ENCODE assay signal across 9 cellular contexts in the genomic region with DNA sequence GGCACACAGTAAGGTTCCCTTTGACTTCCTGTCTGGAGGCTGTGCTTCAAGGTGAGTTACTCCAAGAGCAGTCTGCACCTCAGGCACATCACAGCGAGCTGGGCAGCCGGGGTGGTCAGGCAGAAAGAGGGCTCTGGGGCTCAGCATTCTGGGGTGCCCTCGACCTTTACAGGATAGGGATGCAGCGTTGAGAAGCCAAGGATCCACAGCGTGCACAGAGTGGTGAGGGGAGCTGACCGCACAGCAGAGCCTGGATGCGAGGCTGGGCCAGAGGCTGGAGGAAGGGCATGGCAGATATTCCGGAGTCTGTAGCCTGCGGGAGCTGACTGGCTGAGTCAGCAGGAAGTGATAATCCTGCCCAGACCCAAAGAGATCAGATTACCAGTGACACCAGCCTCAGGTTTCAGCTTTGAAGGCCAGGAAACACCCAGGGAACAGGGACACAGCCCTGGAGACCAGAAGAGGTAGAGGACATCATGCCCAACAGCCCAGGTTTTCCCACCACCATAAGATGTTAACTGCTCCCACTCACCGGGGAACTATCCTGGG. TPM values are rescaled to one million over a fixed set of nuclear protein-coding genes. Genes with fewer than 3 reads are reported as not detected.
DNase-seq lines count a peak whose midpoint lies in the region; ATAC-seq and TF ChIP-seq lines count a peak whose summit lies in the region.
"Had no signal": no experiment of that assay in that cellular context is flagged by ENCODE, and none has a peak within 500 bp of the region (broad histone marks: within the 10 kb centered on the region; RNA-seq: fewer than 3 reads in every experiment).

No MANE protein-coding gene starts in this region.

- H3K36me3 ChIP-seq in mucosa of descending colon (ENCODE audit: low read depth) = no peaks in the 10 kb centered on the region
- H3K36me3 ChIP-seq in Karpas-422 (ENCODE audit: insufficient read depth, low read length) = no peaks in the 10 kb centered on the region

- H3K4me3 ChIP-seq in mucosa of descending colon (no peak overlapping the region), Karpas-422 (ENCODE audit: low read length) (no peak overlapping the region)

- no peaks in the 10 kb centered on the region for H3K9me3 ChIP-seq in mucosa of descending colon
- H3K9me3 ChIP-seq in Karpas-422 (ENCODE audit: low read length) = no peaks in the 10 kb centered on the region

- no peak overlapping the region for H3K27ac Mint-ChIP-seq in immature natural killer cell
- H3K27ac Mint-ChIP-seq: activated naive CD8-positive, alpha-beta T cell treated with anti-CD3 and anti-CD28 coated beads, Interleukin-2, amount 10 ng/mL, durations not matched to agents 7 days and 5 days had no signal

- no peaks in the 10 kb centered on the region for H3K9me2 ChIP-seq in Karpas-422 (replicated peaks; ENCODE audit: insufficient read depth, low read length)

- H3K9me3 Mint-ChIP-seq in immature natural killer cell = peaks cover 0 to 1% (median 0%) of the 10 kb centered on the region in 6 donors
- H3K9me3 Mint-ChIP-seq: activated naive CD8-positive, alpha-beta T cell treated with anti-CD3 and anti-CD28 coated beads, Interleukin-2, amount 10 ng/mL, durations not matched to agents 7 days and 5 days had no signal

- DNase-seq in DMS153 (lab: John Stamatoyannopoulos, UW) = peak; percentile 86
- DNase-seq in NCI-H510A (lab: John Stamatoyannopoulos, UW) = peak; percentile 62
- DNase-seq in ecto neural progenitor cell (ENCODE audit: low spot score) = peak; percentile 68
- no peak for DNase-seq in mucosa of descending colon
- no peak for DNase-seq in immature natural killer cell
- no peak for DNase-seq in Karpas-422
- DNase-seq in activated gamma-delta T cell (lab: John Stamatoyannopoulos, UW) = no peak
- DNase-seq: activated naive CD8-positive, alpha-beta T cell treated with anti-CD3 and anti-CD28 coated beads, Interleukin-2, amount 10 ng/mL, durations not matched to agents 7 days and 5 days had no signal

- H3K27me3 Mint-ChIP-seq in immature natural killer cell (ENCODE audit: low read depth in 3 of 3) = peaks cover 0 to 6% (median 4%) of the 10 kb centered on the region in 3 donors

- H3K4me2 ChIP-seq in Karpas-422 (ENCODE audit: low read depth, low read length, poor library complexity, severe bottlenecking) = no peak overlapping the region

- H3K27ac ChIP-seq in Karpas-422 (ENCODE audit: low read length) = no peak overlapping the region

- H3K4me1 Mint-ChIP-seq in immature natural killer cell = no peaks in the 10 kb centered on the region
- H3K4me1 Mint-ChIP-seq: activated naive CD8-positive, alpha-beta T cell treated with anti-CD3 and anti-CD28 coated beads, Interleukin-2, amount 10 ng/mL, durations not matched to agents 7 days and 5 days had no signal

- no peaks in the 10 kb centered on the region for H3K27me3 ChIP-seq in Karpas-422 (ENCODE audit: low read length)

- no peaks in the 10 kb centered on the region for H3K36me3 Mint-ChIP-seq in immature natural killer cell
- H3K36me3 Mint-ChIP-seq: activated naive CD8-positive, alpha-beta T cell treated with anti-CD3 and anti-CD28 coated beads, Interleukin-2, amount 10 ng/mL, durations not matched to agents 7 days and 5 days had no signal

- no peak overlapping the region for H3K9ac ChIP-seq in Karpas-422 (ENCODE audit: low read length)

- no peak overlapping the region for H2AFZ ChIP-seq in Karpas-422 (ENCODE audit: low read length)

- intact Hi-C loops in mucosa of descending colon (cut with DNase I, micrococcal nuclease) = no loop called here

- ATAC-seq in mucosa of descending colon = peak; percentile 42
- ATAC-seq in HG03571 (IDR thresholded peaks at IDR 0.05; ENCODE audit: unreplicated experiment) = no peak

- no peak overlapping the region for H3K4me3 Mint-ChIP-seq in immature natural killer cell
- H3K4me3 Mint-ChIP-seq: activated naive CD8-positive, alpha-beta T cell treated with anti-CD3 and anti-CD28 coated beads, Interleukin-2, amount 10 ng/mL, durations not matched to agents 7 days and 5 days had no signal

- H3K79me2 ChIP-seq in Karpas-422 (ENCODE audit: low read length) = no peaks in the 10 kb centered on the region

- H3K4me1 ChIP-seq in mucosa of descending colon (ENCODE audit: low read depth) (no peaks in the 10 kb centered on the region), Karpas-422 (ENCODE audit: low read length) (no peaks in the 10 kb centered on the region)

- no peaks in the 10 kb centered on the region for H4K20me1 ChIP-seq in Karpas-422 (ENCODE audit: insufficient read depth, low read depth, low read length)

- TF ChIP-seq CTCF in mucosa of descending colon (IDR thresholded peaks at IDR 0.05) = no peak

RNA-seq across cellular contexts. Expression of a gene that starts 38.4 kb away (rescaled TPM):
- total RNA-seq in mucosa of descending colon = 100 to 1,000 TPM in 1 of 3 donors, 10 to 100 TPM in 1, 1 to 10 TPM in 1; 8.9 to 193 (median 16.5) TPM
- not detected for polyA plus RNA-seq in immature natural killer cell
- total RNA-seq in Karpas-422 (2014; rRNA removed; shearing (Covaris generic); ENCODE audit: low replicate concordance) = not detected in 2 replicates
- total RNA-seq: activated naive CD8-positive, alpha-beta T cell treated with anti-CD3 and anti-CD28 coated beads, Interleukin-2, amount 10 ng/mL, durations not matched to agents 7 days and 5 days had no signal

Comparison
In these comparisons a context has a peak if more than half of its experiments do, and no peak if none do; other contexts are left out.
1. DNase-seq: peak in DMS153 (single experiment), NCI-H510A (single experiment) and ecto neural progenitor cell (single experiment); none in mucosa of descending colon (0 of 3), immature natural killer cell (0 of 3), Karpas-422 (single experiment) and activated gamma-delta T cell (single experiment).